Comparison of ENCODE assay signal across 21 cellular contexts in the genomic region with DNA sequence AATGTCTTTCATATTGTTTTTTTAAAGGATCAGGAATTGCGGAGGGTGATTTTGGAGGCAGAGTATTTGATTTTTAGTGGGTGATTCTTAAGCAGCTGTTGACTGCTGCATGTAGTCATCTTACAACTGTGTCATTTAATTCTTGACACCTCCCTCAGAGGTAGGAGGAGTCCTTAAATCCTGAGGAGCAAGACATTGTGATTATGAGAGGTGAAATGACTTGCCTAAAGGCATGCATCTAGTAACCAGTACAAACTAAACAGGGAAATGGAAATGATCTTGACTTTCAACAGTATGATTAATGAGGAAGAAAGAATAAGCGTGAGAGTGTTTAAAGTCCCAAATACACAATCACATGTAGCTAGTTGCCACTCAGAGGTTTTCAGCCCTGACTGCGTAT.
"Had no signal": no experiment of that assay in that cellular context is flagged by ENCODE, and none has a peak within 500 bp of the region (broad histone marks: within the 10 kb centered on the region; RNA-seq: fewer than 3 reads in every experiment).

No MANE protein-coding gene starts in this region.

- ATAC-seq: activated T-cell treated with anti-CD3 and anti-CD28 coated beads, Interleukin-2, amount 50 U/mL, for 4 hours had no signal

- DNase-seq: activated B cell treated with CpG ODN at 0.5 μM for 24 hours; activated CD4-positive, alpha-beta T cell treated with anti-CD3 and anti-CD28 coated beads for 1 hour; activated CD4-positive, alpha-beta T cell treated with anti-CD3 and anti-CD28 coated beads, Interleukin-2, amount 10 ng/mL, durations not matched to agents 24 days and 14 days; activated CD4-positive, alpha-beta T cell treated with anti-CD3 and anti-CD28 coated beads, Interleukin-2, amount 50 U/mL, for 48 hours; activated effector memory CD4-positive, alpha-beta T cell treated with anti-CD3 and anti-CD28 coated beads, Interleukin-2, amount 50 U/mL, for 16 hours; activated naive CD4-positive, alpha-beta T cell treated with anti-CD3 and anti-CD28 coated beads for 36 hours; activated T-cell treated with anti-CD3 and anti-CD28 coated beads, Interleukin-2, amount 50 U/mL, for 4 hours; brain microvascular endothelial cell; cerebellar nuclear complex; NCI-H1092; NCI-H1417; NCI-H1694; NCI-H2029; NCI-H2107; NCI-H2171 treated with DMSO at 0.1 percent for 48 hours; NCI-H226; PC-9; SHP77 treated with DMSO at 0.1 percent for 48 hours had no signal

- H3K36me3 ChIP-seq: brain microvascular endothelial cell had no signal

- H3K9me3 Mint-ChIP-seq: activated B cell treated with CpG ODN at 0.5 μM for 24 hours; activated CD4-positive, alpha-beta T cell treated with anti-CD3 and anti-CD28 coated beads, Interleukin-2, amount 10 ng/mL, durations not matched to agents 24 days and 14 days; activated naive CD4-positive, alpha-beta T cell treated with anti-CD3 and anti-CD28 coated beads for 36 hours; activated T-cell treated with anti-CD3 and anti-CD28 coated beads, Interleukin-2, amount 50 U/mL, for 4 hours; T-helper 1 cell treated with Interleukin-12 subunit alpha and Interleukin-12 subunit beta and Interleukin-4 antibody, amounts not matched to agents 30 μg/mL and 1 μg/mL, for 36 hours had no signal

- H3K4me3 Mint-ChIP-seq: activated B cell treated with CpG ODN at 0.5 μM for 24 hours; activated CD4-positive, alpha-beta T cell treated with anti-CD3 and anti-CD28 coated beads, Interleukin-2, amount 10 ng/mL, durations not matched to agents 24 days and 14 days; activated naive CD4-positive, alpha-beta T cell treated with anti-CD3 and anti-CD28 coated beads for 36 hours; activated naive CD8-positive, alpha-beta T cell; activated T-cell treated with anti-CD3 and anti-CD28 coated beads, Interleukin-2, amount 50 U/mL, for 4 hours; T-helper 1 cell treated with Interleukin-12 subunit alpha and Interleukin-12 subunit beta and Interleukin-4 antibody, amounts not matched to agents 30 μg/mL and 1 μg/mL, for 36 hours had no signal

- H3K27me3 ChIP-seq: brain microvascular endothelial cell had no signal

- H3K4me2 ChIP-seq: KMS-11, PC-9 had no signal

- H2AFZ ChIP-seq: PC-9 had no signal

- H3K27me3 Mint-ChIP-seq: activated B cell treated with CpG ODN at 0.5 μM for 24 hours; activated CD4-positive, alpha-beta T cell treated with anti-CD3 and anti-CD28 coated beads, Interleukin-2, amount 10 ng/mL, durations not matched to agents 24 days and 14 days; activated naive CD8-positive, alpha-beta T cell had no signal

- H3K27ac Mint-ChIP-seq: activated B cell treated with CpG ODN at 0.5 μM for 24 hours; activated CD4-positive, alpha-beta T cell treated with anti-CD3 and anti-CD28 coated beads, Interleukin-2, amount 10 ng/mL, durations not matched to agents 24 days and 14 days; activated naive CD4-positive, alpha-beta T cell treated with anti-CD3 and anti-CD28 coated beads for 36 hours; activated naive CD8-positive, alpha-beta T cell; T-helper 1 cell treated with Interleukin-12 subunit alpha and Interleukin-12 subunit beta and Interleukin-4 antibody, amounts not matched to agents 30 μg/mL and 1 μg/mL, for 36 hours had no signal

- H3K9ac ChIP-seq: KMS-11 had no signal

- H3K4me1 Mint-ChIP-seq: activated B cell treated with CpG ODN at 0.5 μM for 24 hours; activated CD4-positive, alpha-beta T cell treated with anti-CD3 and anti-CD28 coated beads, Interleukin-2, amount 10 ng/mL, durations not matched to agents 24 days and 14 days had no signal

- H3K4me3 ChIP-seq: PC-9 had no signal

- H3K36me3 Mint-ChIP-seq: activated naive CD8-positive, alpha-beta T cell had no signal

- H3K27ac ChIP-seq: brain microvascular endothelial cell, KMS-11, PC-9 had no signal
